Comparison of ENCODE assay signal across 14 cellular contexts in genomic region chr2:119741001-119741400, GRCh38. TPM values are rescaled to one million over a fixed set of nuclear protein-coding genes. Genes with fewer than 3 reads are reported as not detected.
DNase-seq lines count a peak whose midpoint lies in the region; ATAC-seq and TF ChIP-seq lines count a peak whose summit lies in the region.
"Had no signal": no experiment of that assay in that cellular context is flagged by ENCODE, and none has a peak within 500 bp of the region (broad histone marks: within the 10 kb centered on the region; RNA-seq: fewer than 3 reads in every experiment).

No MANE protein-coding gene starts in this region.

- DNase-seq in fibroblast of mammary gland (ENCODE audit: low read depth), result peak; percentile 21
- peak; percentile 24 for DNase-seq in mesenteric fat pad (ENCODE audit: low spot score)
- peak in 31 of 49 donors; percentile 8 to 67 (median 30) for DNase-seq in substantia nigra (lab: John Stamatoyannopoulos, UW)
- DNase-seq in ovary, result no peak
- no peak for DNase-seq in left cardiac atrium
- no peak for DNase-seq in NCI-H510A (lab: John Stamatoyannopoulos, UW)
- DNase-seq: CD8-positive, alpha-beta T cell; COR-L47; DMS153; DND-41; GF-D8 had no signal

- no peak overlapping the region for H3K4me3 ChIP-seq in fibroblast of mammary gland (ENCODE audit: control insufficient read depth, low read depth, low read length)
- H3K4me3 ChIP-seq in ovary, result no peak overlapping the region
- H3K4me3 ChIP-seq: A549 had no signal

- H3K27me3 ChIP-seq in ovary, result no peaks in the 10 kb centered on the region

- no peak overlapping the region for H3K27ac ChIP-seq in substantia nigra (ENCODE audit: low read depth, low read length, poor library complexity, severe bottlenecking)
- H3K27ac ChIP-seq in ovary, result no peak overlapping the region
- H3K27ac ChIP-seq: A549, HL-60 had no signal

- 88 to 90% (median 90%) methylated on average over 3 of the region's 3 CpGs for WGBS in ovary, 3 donors

- H3K9me3 ChIP-seq in ovary, result no peaks in the 10 kb centered on the region
- H3K9me3 ChIP-seq: A549 had no signal

- TF ChIP-seq POLR2A in ovary (IDR thresholded peaks at IDR 0.05), result no peak

- TF ChIP-seq CTCF in fibroblast of mammary gland (conservative IDR thresholded peaks at IDR 0.05; ENCODE audit: control insufficient read depth, insufficient read depth, low read depth, low read length), result no peak
- TF ChIP-seq CTCF in ovary (IDR thresholded peaks at IDR 0.05), result no peak

- no peak for TF ChIP-seq EP300 in ovary (IDR thresholded peaks at IDR 0.05)

- H3K36me3 ChIP-seq in ovary, result no peaks in the 10 kb centered on the region

- no peaks in the 10 kb centered on the region for H3K4me1 ChIP-seq in ovary (ENCODE audit: insufficient read depth)

- ATAC-seq in left cardiac atrium, result no peak
- ATAC-seq: A549; CD8-positive, alpha-beta T cell; HCT116 had no signal

- intact Hi-C loops in ovary (cut with DNase I) (no loop called here), left cardiac atrium (cut with DNase I) (no loop called here)

RNA-seq across cellular contexts. Expression of gene PTPN4, which starts 18.7 kb away (rescaled TPM):
- total RNA-seq in mesenteric fat pad (45.9 TPM), ovary (10 to 100 TPM; 22.5 to 45.7 (median 36.0) TPM), left cardiac atrium (10 to 100 TPM; 33.0 TPM)
- polyA plus RNA-seq in ovary, result 10 to 100 TPM in 1 of 2 donors, 1 to 10 TPM in 1; 3.4 to 11.1 TPM

Comparison
In these comparisons a context has a peak if more than half of its experiments do, and no peak if none do; other contexts are left out.
1. DNase-seq: peak in fibroblast of mammary gland (single experiment), mesenteric fat pad (single experiment) and substantia nigra (31 of 49); none in ovary (0 of 5), left cardiac atrium (single experiment) and NCI-H510A (single experiment).